In genomic region chr1:42848823-42849537, GRCh38 we compare ENCODE assay signal across 22 cellular contexts. TPM values are rescaled to one million over a fixed set of nuclear protein-coding genes. Genes with fewer than 3 reads are reported as not detected.
A peak's percentile ranks its signal among the peaks of the same experiment; 100 is the strongest.
DNase-seq lines count a peak whose midpoint lies in the region; ATAC-seq and TF ChIP-seq lines count a peak whose summit lies in the region.
"Had no signal": no experiment of that assay in that cellular context is flagged by ENCODE, and none has a peak within 500 bp of the region (broad histone marks: within the 10 kb centered on the region; RNA-seq: fewer than 3 reads in every experiment).

No MANE protein-coding gene starts in this region.

- H3F3A ChIP-seq in smooth muscle cell (ENCODE audit: low read depth): no peaks in the 10 kb centered on the region

- peaks cover 28% of the 10 kb centered on the region for H3K36me3 ChIP-seq in osteoblast (ENCODE audit: insufficient read depth, low read length)
- H3K36me3 ChIP-seq in smooth muscle cell (ENCODE audit: low read depth): peaks cover 19% of the 10 kb centered on the region

- no peak overlapping the region for H3K4me2 ChIP-seq in osteoblast (ENCODE audit: insufficient read depth, low read length)
- no peak overlapping the region for H3K4me2 ChIP-seq in smooth muscle cell

- H3K27me3 Mint-ChIP-seq in activated T-cell treated with anti-CD3 and anti-CD28 coated beads, Interleukin-2, amount 50 U/mL, for 24 hours: no peaks in the 10 kb centered on the region
- H3K27me3 Mint-ChIP-seq in activated T-helper 17 cell treated with anti-CD3 and anti-CD28 coated beads, Interleukin-2, amount 50 U/mL, for 72 hours: no peaks in the 10 kb centered on the region
- H3K27me3 Mint-ChIP-seq: B cell had no signal

- H3K27ac Mint-ChIP-seq in activated T-cell treated with anti-CD3 and anti-CD28 coated beads, Interleukin-2, amount 50 U/mL, for 24 hours: peak overlapping the region; percentile 74
- H3K27ac Mint-ChIP-seq in activated T-helper 17 cell treated with anti-CD3 and anti-CD28 coated beads, Interleukin-2, amount 50 U/mL, for 72 hours: peak overlapping the region; percentile 82
- H3K27ac Mint-ChIP-seq: B cell had no signal

- H4K20me1 ChIP-seq in osteoblast (ENCODE audit: insufficient read depth, low read length) (peaks cover 4% of the 10 kb centered on the region), smooth muscle cell (ENCODE audit: low read depth) (no peaks in the 10 kb centered on the region)

- H3K27me3 ChIP-seq in osteoblast (ENCODE audit: insufficient read depth, low read length): no peaks in the 10 kb centered on the region
- H3K27me3 ChIP-seq in smooth muscle cell (ENCODE audit: low read depth): no peaks in the 10 kb centered on the region
- H3K27me3 ChIP-seq: gastroesophageal sphincter had no signal

- H3K9me3 ChIP-seq in osteoblast (ENCODE audit: low read depth, low read length): peaks cover 12% of the 10 kb centered on the region
- H3K9me3 ChIP-seq in smooth muscle cell (replicated peaks; ENCODE audit: low read depth): no peaks in the 10 kb centered on the region

- no peak for DNase-seq in activated T-cell treated with anti-CD3 and anti-CD28 coated beads, Interleukin-2, amount 50 U/mL, for 24 hours
- no peak for DNase-seq in activated T-cell treated with anti-CD3 and anti-CD28 coated beads, Interleukin-2, amount 50 U/mL, for 1 hour
- peak; percentile 38 for DNase-seq in EH (ENCODE audit: low read depth)
- DNase-seq in osteoblast (ENCODE audit: insufficient read length, low spot score, missing footprints): peak; percentile 83
- DNase-seq in NCI-H2029 (lab: John Stamatoyannopoulos, UW): no peak
- DNase-seq in smooth muscle cell (lab: John Stamatoyannopoulos, UW; ENCODE audit: unreplicated experiment): no peak
- DNase-seq: activated naive CD4-positive, alpha-beta T cell; amygdala; cortex of kidney; DMS53; HCEC 1CT; left ventricle myocardium superior; NCI-H1092; NCI-H1930; NCI-H226; RPMI8226; substantia nigra had no signal

- H3K4me1 ChIP-seq in osteoblast (ENCODE audit: insufficient read depth, low read length) (peaks cover 22% of the 10 kb centered on the region), smooth muscle cell (ENCODE audit: low read depth) (peaks cover 14% of the 10 kb centered on the region)

- no peak overlapping the region for H3K9ac ChIP-seq in smooth muscle cell (ENCODE audit: low read depth)

- peaks cover 14% of the 10 kb centered on the region for H3K9me3 Mint-ChIP-seq in activated T-cell treated with anti-CD3 and anti-CD28 coated beads, Interleukin-2, amount 50 U/mL, for 24 hours
- H3K9me3 Mint-ChIP-seq in activated T-helper 17 cell treated with anti-CD3 and anti-CD28 coated beads, Interleukin-2, amount 50 U/mL, for 72 hours: no peaks in the 10 kb centered on the region

- H3K79me2 ChIP-seq in osteoblast (ENCODE audit: insufficient read depth, low read length) (peaks cover 16% of the 10 kb centered on the region), smooth muscle cell (ENCODE audit: low read depth) (peaks cover 14% of the 10 kb centered on the region)

- WGBS in smooth muscle cell (ENCODE audit: low lambda C conversion rate): 98% methylated on average over 2 of the region's 2 CpGs

- H2AFZ ChIP-seq in osteoblast (ENCODE audit: low read length): no peak overlapping the region
- H2AFZ ChIP-seq in smooth muscle cell (ENCODE audit: low read depth): no peak overlapping the region

- no peak for TF ChIP-seq CTCF in osteoblast (IDR thresholded peaks at IDR 0.05; ENCODE audit: extremely low read depth, low read depth, low read length)
- no peak for TF ChIP-seq CTCF in smooth muscle cell (IDR thresholded peaks at IDR 0.05; ENCODE audit: borderline replicate concordance, insufficient read depth, poor library complexity, severe bottlenecking)

- no peak for ATAC-seq in activated T-helper 17 cell treated with anti-CD3 and anti-CD28 coated beads, Interleukin-2, amount 50 U/mL, for 72 hours (replicated peaks)
- ATAC-seq in GM21528 (IDR thresholded peaks at IDR 0.05; ENCODE audit: low FRiP score, unreplicated experiment): no peak
- ATAC-seq: gastroesophageal sphincter, left ventricle myocardium superior had no signal

- peaks cover 73% of the 10 kb centered on the region for H3K36me3 Mint-ChIP-seq in activated T-cell treated with anti-CD3 and anti-CD28 coated beads, Interleukin-2, amount 50 U/mL, for 24 hours (ENCODE audit: low read depth)
- peaks cover 33% of the 10 kb centered on the region for H3K36me3 Mint-ChIP-seq in activated T-helper 17 cell treated with anti-CD3 and anti-CD28 coated beads, Interleukin-2, amount 50 U/mL, for 72 hours (ENCODE audit: low read depth)

- H3K4me3 ChIP-seq in osteoblast (ENCODE audit: insufficient read depth, low read length): no peak overlapping the region
- H3K4me3 ChIP-seq in smooth muscle cell: no peak overlapping the region
- H3K4me3 ChIP-seq: gastroesophageal sphincter had no signal

- peaks cover 44% of the 10 kb centered on the region for H3K4me1 Mint-ChIP-seq in activated T-cell treated with anti-CD3 and anti-CD28 coated beads, Interleukin-2, amount 50 U/mL, for 24 hours (ENCODE audit: low read depth)
- H3K4me1 Mint-ChIP-seq in activated T-helper 17 cell treated with anti-CD3 and anti-CD28 coated beads, Interleukin-2, amount 50 U/mL, for 72 hours: peaks cover 30% of the 10 kb centered on the region

- no peak overlapping the region for H3K4me3 Mint-ChIP-seq in activated T-cell treated with anti-CD3 and anti-CD28 coated beads, Interleukin-2, amount 50 U/mL, for 24 hours
- peak overlapping the region; percentile 92 for H3K4me3 Mint-ChIP-seq in activated T-helper 17 cell treated with anti-CD3 and anti-CD28 coated beads, Interleukin-2, amount 50 U/mL, for 72 hours

- H3K27ac ChIP-seq in osteoblast (ENCODE audit: low read depth, low read length) (no peak overlapping the region), smooth muscle cell (ENCODE audit: low read depth) (no peak overlapping the region)
- H3K27ac ChIP-seq: gastroesophageal sphincter, VCaP had no signal

RNA-seq across cellular contexts. Expression of gene ZNF691, which starts 2.6 kb away (rescaled TPM):
- total RNA-seq in activated T-helper 17 cell treated with anti-CD3 and anti-CD28 coated beads, Interleukin-2, amount 50 U/mL, for 72 hours: 1 to 10 TPM; 7.3 to 9.0 TPM
- total RNA-seq in osteoblast (5.4 and 6.5 TPM in 2 replicates), smooth muscle cell (4.2 and 7.2 TPM in 2 replicates)
- polyA plus RNA-seq in smooth muscle cell: 4.8 and 10.2 TPM in 2 replicates

RNA-seq across cellular contexts. Expression of gene SVBP, which starts 31.8 kb away (rescaled TPM):
- 10 to 100 TPM; 21.8 to 22.2 TPM for total RNA-seq in activated T-helper 17 cell treated with anti-CD3 and anti-CD28 coated beads, Interleukin-2, amount 50 U/mL, for 72 hours
- 17.0 and 20.0 TPM in 2 replicates for total RNA-seq in osteoblast
- 32.5 and 35.0 TPM in 2 replicates for total RNA-seq in smooth muscle cell
- 31.5 and 32.8 TPM in 2 replicates for polyA plus RNA-seq in smooth muscle cell

RNA-seq across cellular contexts. Expression of gene ERMAP, which starts 32.1 kb away (rescaled TPM):
- total RNA-seq in activated T-helper 17 cell treated with anti-CD3 and anti-CD28 coated beads, Interleukin-2, amount 50 U/mL, for 72 hours: 1 to 10 TPM; 3.7 to 4.8 TPM
- total RNA-seq in osteoblast (21.7 and 29.2 TPM in 2 replicates), smooth muscle cell (5.1 and 11.8 TPM in 2 replicates)
- 4.1 and 4.6 TPM in 2 replicates for polyA plus RNA-seq in smooth muscle cell

Comparison
In these comparisons a context has a peak if more than half of its experiments do, and no peak if none do; other contexts are left out.
1. DNase-seq: peak in EH (single experiment) and osteoblast (single experiment); none in activated T-cell treated with anti-CD3 and anti-CD28 coated beads, Interleukin-2, amount 50 U/mL, for 24 hours (single experiment), activated T-cell treated with anti-CD3 and anti-CD28 coated beads, Interleukin-2, amount 50 U/mL, for 1 hour (single experiment), NCI-H2029 (single experiment) and smooth muscle cell (single experiment).